Comparison of ENCODE assay signal across 1 cellular context in genomic region chr13:45339399-45339798, GRCh38.
TF ChIP-seq lines count a peak whose summit lies in the region.

No MANE protein-coding gene starts in this region.

TF ChIP-seq in SK-N-SH treated with all-trans-retinoic acid at 6 μM for 48 hours, 23 proteins besides CTCF, POLR2A, EP300 and RAD21 (continued from another document):
- no peak for TF ChIP-seq CREB5 (CRISPR knock-in tag; IDR thresholded peaks at IDR 0.05; ENCODE audit: low read depth)
- no peak for TF ChIP-seq ARNTL (CRISPR knock-in tag; IDR thresholded peaks at IDR 0.05; ENCODE audit: borderline replicate concordance, low read depth)
- no peak for TF ChIP-seq ZNF565 (CRISPR knock-in tag; conservative IDR thresholded peaks at IDR 0.05; ENCODE audit: low read depth)
- no peak for TF ChIP-seq ZNF70 (CRISPR knock-in tag; IDR thresholded peaks at IDR 0.05)
- no peak for TF ChIP-seq TSHZ2 (CRISPR knock-in tag; IDR thresholded peaks at IDR 0.05)
- TF ChIP-seq ZNF8 (CRISPR knock-in tag; IDR thresholded peaks at IDR 0.05), result no peak
- TF ChIP-seq SNAI2 (CRISPR knock-in tag; IDR thresholded peaks at IDR 0.05), result no peak
- TF ChIP-seq TCF4 (CRISPR knock-in tag; IDR thresholded peaks at IDR 0.05; ENCODE audit: borderline replicate concordance), result no peak
- TF ChIP-seq POU6F1 (CRISPR knock-in tag; IDR thresholded peaks at IDR 0.05; ENCODE audit: borderline replicate concordance, low read depth), result no peak
